In genomic region chrX:120244735-120245498, GRCh38 we compare ENCODE assay signal across 8 cellular contexts. TPM values are rescaled to one million over a fixed set of nuclear protein-coding genes. Genes with fewer than 3 reads are reported as not detected.
DNase-seq lines count a peak whose midpoint lies in the region; ATAC-seq and TF ChIP-seq lines count a peak whose summit lies in the region.

No MANE protein-coding gene starts in this region.

- peaks cover 6% of the 10 kb centered on the region for H3K9me3 Mint-ChIP-seq in progenitor cell of endocrine pancreas (ENCODE audit: low read depth)

- peak overlapping the region; percentile 86 for H3K4me3 Mint-ChIP-seq in progenitor cell of endocrine pancreas (ENCODE audit: low read depth)

- TF ChIP-seq CTCF in GM10266 (IDR thresholded peaks at IDR 0.05; ENCODE audit: control insufficient read depth, insufficient read depth, low read depth, missing control alignments) (no peak), progenitor cell of endocrine pancreas (IDR thresholded peaks at IDR 0.05; ENCODE audit: unreplicated experiment) (no peak)

- intact Hi-C loops in left ventricle myocardium superior (cut with micrococcal nuclease), result no loop called here

- H3K36me3 Mint-ChIP-seq in progenitor cell of endocrine pancreas (ENCODE audit: insufficient read depth), result no peaks in the 10 kb centered on the region

- H3K27me3 Mint-ChIP-seq in progenitor cell of endocrine pancreas, result peaks cover 15% of the 10 kb centered on the region

- ATAC-seq in HG02610 (IDR thresholded peaks at IDR 0.05; ENCODE audit: unreplicated experiment), result peak; percentile 77
- peak; percentile 92 for ATAC-seq in left ventricle myocardium superior

- H3K4me1 Mint-ChIP-seq in progenitor cell of endocrine pancreas (ENCODE audit: low read depth), result peaks cover 6% of the 10 kb centered on the region

- DNase-seq in GM10266 (ENCODE audit: extremely low spot score) (peak; percentile 33), NCI-H1092 (lab: John Stamatoyannopoulos, UW) (peak; percentile 87), SW480 (ENCODE audit: low spot score) (peak; percentile 88), amniotic epithelial cell (ENCODE audit: low read depth) (peak; percentile 84), left ventricle myocardium superior (peak; percentile 78), progenitor cell of endocrine pancreas (ENCODE audit: low spot score, unreplicated experiment) (peak; percentile 19), OCI-M2 (lab: John Stamatoyannopoulos, UW; ENCODE audit: unreplicated experiment) (no peak)

- H3K27ac Mint-ChIP-seq in progenitor cell of endocrine pancreas, result peak overlapping the region; percentile 90

RNA-seq across cellular contexts. Expression of gene ZBTB33, which starts 5.7 kb away (rescaled TPM):
- 6.4 TPM for total RNA-seq in left ventricle myocardium superior
- total RNA-seq in progenitor cell of endocrine pancreas, result 40.4 and 41.3 TPM in 2 replicates
